8 cellular contexts compared by ENCODE assay signal in the genomic region with DNA sequence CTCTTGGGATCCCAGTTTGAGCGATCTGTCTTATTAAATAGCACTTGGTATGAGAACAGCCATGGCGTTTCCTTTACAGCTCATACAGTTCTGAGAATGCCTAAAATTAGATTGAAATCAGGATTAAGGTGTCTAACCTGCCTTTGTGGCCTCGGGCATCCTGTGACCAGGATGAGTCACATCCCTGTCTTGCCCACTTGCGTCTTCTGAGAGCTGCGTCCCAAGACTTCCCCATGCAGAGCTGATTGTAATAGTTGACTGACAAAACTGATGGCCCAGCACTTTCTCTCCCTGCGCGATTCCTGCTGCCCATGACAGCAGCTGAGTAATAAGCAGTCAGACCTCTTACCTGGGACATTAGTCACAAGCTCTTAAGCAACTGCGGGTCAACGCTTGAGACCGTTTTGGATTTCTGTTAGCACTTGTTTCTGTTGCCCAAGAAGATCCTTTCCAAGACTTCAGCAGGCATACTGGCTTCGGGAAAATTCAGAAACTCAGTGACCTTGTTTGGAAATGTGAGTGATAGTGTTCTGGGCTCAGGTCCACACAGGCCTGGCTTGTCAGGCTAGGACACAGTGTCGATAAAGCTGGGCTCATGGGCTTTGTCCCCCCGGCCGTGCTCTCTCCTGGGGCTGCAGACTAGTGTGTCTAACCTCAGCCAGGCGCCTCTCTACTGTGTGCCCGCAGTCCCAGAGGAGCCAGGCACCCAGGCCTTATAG.
DNase-seq lines count a peak whose midpoint lies in the region; ATAC-seq and TF ChIP-seq lines count a peak whose summit lies in the region.

No MANE protein-coding gene starts in this region.

- TF ChIP-seq EP300 in esophagus muscularis mucosa (IDR thresholded peaks at IDR 0.05): peak; percentile 10

- H3K4me1 ChIP-seq in esophagus muscularis mucosa: peaks cover 43 to 48% (median 47%) of the 10 kb centered on the region in 4 donors

- H3K9me3 Mint-ChIP-seq in activated CD8-positive, alpha-beta T cell treated with anti-CD3 and anti-CD28 coated beads, Interleukin-2, amount 10 ng/mL, durations not matched to agents 7 days and 5 days (ENCODE audit: insufficient read depth): no peaks in the 10 kb centered on the region

- POLR2A ChIA-PET in activated CD8-positive, alpha-beta T cell treated with anti-CD3 and anti-CD28 coated beads, Interleukin-2, amount 10 ng/mL, durations not matched to agents 7 days and 5 days (lab: Charles Lee): interaction anchor here (0.8 to 2.8 kb wide), 4 partner anchors 22 to 204 kb away, joined by 3 to 12 read pairs (median 3); no protein-coding TSS in a partner anchor

- H3K4me3 Mint-ChIP-seq in activated CD8-positive, alpha-beta T cell treated with anti-CD3 and anti-CD28 coated beads, Interleukin-2, amount 10 ng/mL, durations not matched to agents 7 days and 5 days: peak overlapping the region; percentile 46

- CTCF ChIA-PET in activated CD8-positive, alpha-beta T cell treated with anti-CD3 and anti-CD28 coated beads, Interleukin-2, amount 10 ng/mL, durations not matched to agents 7 days and 5 days (lab: Charles Lee): interaction anchor here (0.8 to 6.1 kb wide), 10 partner anchors 12 to 240 kb away, joined by 3 to 38 read pairs (median 4); no protein-coding TSS in a partner anchor

- H3K27me3 Mint-ChIP-seq in activated CD8-positive, alpha-beta T cell treated with anti-CD3 and anti-CD28 coated beads, Interleukin-2, amount 10 ng/mL, durations not matched to agents 7 days and 5 days (ENCODE audit: low read depth): no peaks in the 10 kb centered on the region

- peaks cover 0 to 9% (median 0%) of the 10 kb centered on the region in 4 donors for H3K36me3 ChIP-seq in esophagus muscularis mucosa

- peaks cover 82% of the 10 kb centered on the region for H3K36me3 Mint-ChIP-seq in activated CD8-positive, alpha-beta T cell treated with anti-CD3 and anti-CD28 coated beads, Interleukin-2, amount 10 ng/mL, durations not matched to agents 7 days and 5 days (ENCODE audit: low read depth)

- peak overlapping the region; percentile 86 for H3K27ac Mint-ChIP-seq in activated CD8-positive, alpha-beta T cell treated with anti-CD3 and anti-CD28 coated beads, Interleukin-2, amount 10 ng/mL, durations not matched to agents 7 days and 5 days

- peaks cover 86% of the 10 kb centered on the region for H3K4me1 Mint-ChIP-seq in activated CD8-positive, alpha-beta T cell treated with anti-CD3 and anti-CD28 coated beads, Interleukin-2, amount 10 ng/mL, durations not matched to agents 7 days and 5 days (ENCODE audit: low read depth)

- TF ChIP-seq CTCF in HL-60 (IDR thresholded peaks at IDR 0.05; ENCODE audit: insufficient read depth, low read length) (no peak), esophagus muscularis mucosa (IDR thresholded peaks at IDR 0.05) (no peak), retinal pigment epithelial cell (conservative IDR thresholded peaks at IDR 0.05; ENCODE audit: low read depth, low read length) (no peak)

- H3K27ac ChIP-seq in HL-60 (replicated peaks) (no peak overlapping the region), esophagus muscularis mucosa (replicated peaks in 1 of 4) (peak overlapping the region; percentile 69 to 80 (median 72))

- TF ChIP-seq POLR2A in esophagus muscularis mucosa (IDR thresholded peaks at IDR 0.05; ENCODE audit: low read depth): no peak

- peak; percentile 69 for ATAC-seq in GM21367 (IDR thresholded peaks at IDR 0.05; ENCODE audit: unreplicated experiment)
- peak; percentile 80 for ATAC-seq in activated CD8-positive, alpha-beta T cell treated with anti-CD3 and anti-CD28 coated beads, Interleukin-2, amount 10 ng/mL, durations not matched to agents 7 days and 5 days

- H3K9me3 ChIP-seq in esophagus muscularis mucosa: no peaks in the 10 kb centered on the region

- H3K27me3 ChIP-seq in HL-60 (ENCODE audit: insufficient read depth, poor library complexity, severe bottlenecking) (no peaks in the 10 kb centered on the region), esophagus muscularis mucosa (no peaks in the 10 kb centered on the region)

- intact Hi-C loops in esophagus muscularis mucosa (cut with DNase I): no loop called here

- H3K4me3 ChIP-seq in HL-60 (replicated peaks; ENCODE audit: insufficient read depth, low read length) (no peak overlapping the region), esophagus muscularis mucosa (no peak overlapping the region), retinal pigment epithelial cell (ENCODE audit: low read length) (no peak overlapping the region)

- DNase-seq in C1 segment of cervical spinal cord (lab: John Stamatoyannopoulos, UW) (peak in 8 of 14 donors; percentile 23 to 79 (median 56)), HL-60 (ENCODE audit: low read depth in 1 of 2, low spot score in 1 of 2) (peak; percentile 37 to 46), esophagus muscularis mucosa (ENCODE audit: extremely low spot score) (no peak), retinal pigment epithelial cell (ENCODE audit: low read depth) (peak; percentile 90), NCI-H69 (lab: John Stamatoyannopoulos, UW) (no peak), NCI-H2227 (lab: John Stamatoyannopoulos, UW; ENCODE audit: unreplicated experiment) (no peak)
- peak; percentile 78 for DNase-seq in activated CD8-positive, alpha-beta T cell treated with anti-CD3 and anti-CD28 coated beads, Interleukin-2, amount 10 ng/mL, durations not matched to agents 7 days and 5 days

- WGBS in esophagus muscularis mucosa: 56% methylated on average over 14 of the region's 16 CpGs

Comparison
In these comparisons a context has a peak if more than half of its experiments do, and no peak if none do; other contexts are left out.
1. DNase-seq: peak in C1 segment of cervical spinal cord (8 of 14), HL-60 (2 of 2), activated CD8-positive, alpha-beta T cell treated with anti-CD3 and anti-CD28 coated beads, Interleukin-2, amount 10 ng/mL, durations not matched to agents 7 days and 5 days (single experiment) and retinal pigment epithelial cell (single experiment); none in esophagus muscularis mucosa (single experiment), NCI-H69 (single experiment) and NCI-H2227 (single experiment).